Comparison of ENCODE assay signal across 8 cellular contexts in genomic region chr1:1616045-1616821, GRCh38. TPM values are rescaled to one million over a fixed set of nuclear protein-coding genes. Genes with fewer than 3 reads are reported as not detected.
A peak's percentile ranks its signal among the peaks of the same experiment; 100 is the strongest.
DNase-seq lines count a peak whose midpoint lies in the region; ATAC-seq, FAIRE-seq and TF ChIP-seq lines count a peak whose summit lies in the region.

No MANE protein-coding gene starts in this region.

- peak overlapping the region; percentile 66 for H3K27ac Mint-ChIP-seq in activated CD4-positive, alpha-beta memory T cell treated with anti-CD3 and anti-CD28 coated beads, Interleukin-2, amount 10 ng/mL, durations not matched to agents 7 days and 5 days
- H3K27ac Mint-ChIP-seq in neural crest cell (ENCODE audit: unreplicated experiment): no peak overlapping the region

- DNase-seq in COLO668 (lab: John Stamatoyannopoulos, UW; ENCODE audit: unreplicated experiment) (peak; percentile 78), fibroblast of mammary gland (ENCODE audit: low read depth) (peak; percentile 11), neural crest cell (ENCODE audit: low read depth, low spot score) (no peak), RCC 7860 (ENCODE audit: low spot score) (no peak), NCI-H2196 treated with DMSO at 0.1 percent for 48 hours (lab: John Stamatoyannopoulos, UW; ENCODE audit: unreplicated experiment) (no peak)
- peak; percentile 57 for DNase-seq in activated CD4-positive, alpha-beta memory T cell treated with anti-CD3 and anti-CD28 coated beads, Interleukin-2, amount 10 ng/mL, durations not matched to agents 7 days and 5 days

- ATAC-seq in GM19452 (IDR thresholded peaks at IDR 0.05; ENCODE audit: unreplicated experiment) (peak; percentile 20), HG03558 (IDR thresholded peaks at IDR 0.05; ENCODE audit: extremely low read depth, unreplicated experiment) (peak; percentile 20)

- H3K4me3 ChIP-seq in fibroblast of mammary gland (ENCODE audit: control insufficient read depth, low read depth, low read length): peak overlapping the region; percentile 87

- CTCF ChIA-PET in activated CD4-positive, alpha-beta memory T cell treated with anti-CD3 and anti-CD28 coated beads, Interleukin-2, amount 10 ng/mL, durations not matched to agents 7 days and 5 days (lab: Charles Lee): interaction anchor here (1.4 kb wide), 1 partner anchor 10 kb away, joined by 4 read pairs; no protein-coding TSS in a partner anchor

- no peak for FAIRE-seq in RCC 7860 (lab: Jason Lieb, UNC)

- H3K4me3 Mint-ChIP-seq in activated CD4-positive, alpha-beta memory T cell treated with anti-CD3 and anti-CD28 coated beads, Interleukin-2, amount 10 ng/mL, durations not matched to agents 7 days and 5 days: peak overlapping the region; percentile 77
- H3K4me3 Mint-ChIP-seq in neural crest cell: peak overlapping the region; percentile 88

- no peaks in the 10 kb centered on the region for H3K9me3 Mint-ChIP-seq in activated CD4-positive, alpha-beta memory T cell treated with anti-CD3 and anti-CD28 coated beads, Interleukin-2, amount 10 ng/mL, durations not matched to agents 7 days and 5 days
- H3K9me3 Mint-ChIP-seq in neural crest cell: no peaks in the 10 kb centered on the region

- H3K4me1 Mint-ChIP-seq in activated CD4-positive, alpha-beta memory T cell treated with anti-CD3 and anti-CD28 coated beads, Interleukin-2, amount 10 ng/mL, durations not matched to agents 7 days and 5 days: peaks cover 34% of the 10 kb centered on the region
- H3K4me1 Mint-ChIP-seq in neural crest cell: peaks cover 29% of the 10 kb centered on the region

- peaks cover 6% of the 10 kb centered on the region for H3K36me3 Mint-ChIP-seq in activated CD4-positive, alpha-beta memory T cell treated with anti-CD3 and anti-CD28 coated beads, Interleukin-2, amount 10 ng/mL, durations not matched to agents 7 days and 5 days (ENCODE audit: low read depth)
- no peaks in the 10 kb centered on the region for H3K36me3 Mint-ChIP-seq in neural crest cell (ENCODE audit: low read depth)

- POLR2A ChIA-PET in activated CD4-positive, alpha-beta memory T cell treated with anti-CD3 and anti-CD28 coated beads, Interleukin-2, amount 10 ng/mL, durations not matched to agents 7 days and 5 days (lab: Charles Lee): interaction anchor here (1.5 to 3.2 kb wide), 4 partner anchors 10 to 30 kb away, joined by 3 to 42 read pairs (median 11); partner anchors contain the start of gene MMP23B

- TF ChIP-seq CTCF in fibroblast of mammary gland (conservative IDR thresholded peaks at IDR 0.05; ENCODE audit: control insufficient read depth, insufficient read depth, low read depth, low read length) (no peak), neural crest cell (conservative IDR thresholded peaks at IDR 0.05) (no peak)

- H3K27me3 Mint-ChIP-seq in activated CD4-positive, alpha-beta memory T cell treated with anti-CD3 and anti-CD28 coated beads, Interleukin-2, amount 10 ng/mL, durations not matched to agents 7 days and 5 days: no peaks in the 10 kb centered on the region
- H3K27me3 Mint-ChIP-seq in neural crest cell (ENCODE audit: low read depth): no peaks in the 10 kb centered on the region

RNA-seq across cellular contexts. Expression of gene MIB2, which starts 0.9 kb away (rescaled TPM):
- 10 to 100 TPM; 37.2 to 37.5 TPM for total RNA-seq in activated CD4-positive, alpha-beta memory T cell treated with anti-CD3 and anti-CD28 coated beads, Interleukin-2, amount 10 ng/mL, durations not matched to agents 7 days and 5 days
- total RNA-seq in neural crest cell: 105 and 106 TPM in 2 replicates

RNA-seq across cellular contexts. Expression of gene MMP23B, which starts 15.7 kb away (rescaled TPM):
- 1 to 10 TPM in 1 of 2 experiments, under 1 TPM in 1; 0.63 to 2.4 TPM for total RNA-seq in activated CD4-positive, alpha-beta memory T cell treated with anti-CD3 and anti-CD28 coated beads, Interleukin-2, amount 10 ng/mL, durations not matched to agents 7 days and 5 days
- total RNA-seq in neural crest cell: 1.7 and 2.3 TPM in 2 replicates

RNA-seq across cellular contexts. Expression of gene FNDC10, which starts 16.3 kb away (rescaled TPM):
- total RNA-seq in activated CD4-positive, alpha-beta memory T cell treated with anti-CD3 and anti-CD28 coated beads, Interleukin-2, amount 10 ng/mL, durations not matched to agents 7 days and 5 days: 1 to 10 TPM; 2.6 to 2.7 TPM
- total RNA-seq in neural crest cell: 14.3 and 14.5 TPM in 2 replicates

RNA-seq across cellular contexts. Expression of gene SSU72, which starts 41.6 kb away (rescaled TPM):
- 100 to 1,000 TPM; 111 to 113 TPM for total RNA-seq in activated CD4-positive, alpha-beta memory T cell treated with anti-CD3 and anti-CD28 coated beads, Interleukin-2, amount 10 ng/mL, durations not matched to agents 7 days and 5 days
- 132 and 134 TPM in 2 replicates for total RNA-seq in neural crest cell

RNA-seq across cellular contexts. Expression of gene CDK11B, which starts 42.6 kb away (rescaled TPM):
- 10 to 100 TPM; 32.5 to 32.7 TPM for total RNA-seq in activated CD4-positive, alpha-beta memory T cell treated with anti-CD3 and anti-CD28 coated beads, Interleukin-2, amount 10 ng/mL, durations not matched to agents 7 days and 5 days
- total RNA-seq in neural crest cell: 32.1 and 34.1 TPM in 2 replicates

Comparison
In these comparisons a context has a peak if more than half of its experiments do, and no peak if none do; other contexts are left out.
1. DNase-seq: peak in COLO668 (single experiment), activated CD4-positive, alpha-beta memory T cell treated with anti-CD3 and anti-CD28 coated beads, Interleukin-2, amount 10 ng/mL, durations not matched to agents 7 days and 5 days (single experiment) and fibroblast of mammary gland (single experiment); none in neural crest cell (single experiment), RCC 7860 (single experiment) and NCI-H2196 treated with DMSO at 0.1 percent for 48 hours (single experiment).